ENCODE assay signal across 30 cellular contexts in genomic region chr9:78906356-78906755, GRCh38.
"Had no signal": no experiment of that assay in that cellular context is flagged by ENCODE, and none has a peak within 500 bp of the region (broad histone marks: within the 10 kb centered on the region; RNA-seq: fewer than 3 reads in every experiment).

No MANE protein-coding gene starts in this region.

- H3K4me3 Mint-ChIP-seq: natural killer cell; nephron progenitor cell; neural crest cell; stimulated activated memory B cell treated with anti-CD40 and anti-IgM and Interleukin-4, amounts not matched to agents 10 μg/mL and 1 μg/mL and 100 μg/mL, for 72 hours; stimulated activated naive CD8-positive, alpha-beta T cell treated with anti-CD3 and anti-CD28 coated beads, Interleukin-15, amount 100 ng/mL, for 72 hours; type B pancreatic cell had no signal

- H3K4me3 ChIP-seq: pancreas, prostate gland, right atrium auricular region, skin epidermis, smooth muscle cell, spleen, suprapubic skin, testis, tibial artery, transverse colon, upper lobe of right lung, uterus had no signal

- H3K36me3 ChIP-seq: neutrophil, pancreas, prostate gland, right atrium auricular region, spleen, suprapubic skin, tibial artery, transverse colon, upper lobe of right lung, uterus had no signal

- H3K4me2 ChIP-seq: smooth muscle cell had no signal

- H3K36me3 Mint-ChIP-seq: natural killer cell; stimulated activated memory B cell treated with anti-CD40 and anti-IgM and Interleukin-4, amounts not matched to agents 10 μg/mL and 1 μg/mL and 100 μg/mL, for 72 hours; type B pancreatic cell had no signal

- H3K9me3 ChIP-seq: pancreas, prostate gland, suprapubic skin, testis, tibial artery, transverse colon, upper lobe of right lung, uterus had no signal

- DNase-seq: natural killer cell; nephron progenitor cell; nucleus accumbens; pancreas; retina; spleen; stimulated activated CD4-positive, alpha-beta T cell treated with anti-CD3 and anti-CD28 coated beads, Interleukin-12 subunit alpha, Interleukin-12 subunit beta, amount 100 ng/mL, for 4 hours; stimulated activated CD4-positive, alpha-beta T cell treated with anti-CD3 and anti-CD28 coated beads, Interleukin-1b, Interleukin-23, amount 100 ng/mL, for 48 hours; stimulated activated CD4-positive, alpha-beta T cell treated with anti-CD3 and anti-CD28 coated beads, Interleukin-4, amount 100 ng/mL, for 1 hour; stimulated activated CD4-positive, alpha-beta T cell treated with anti-CD3 and anti-CD28 coated beads, Interleukin-4, amount 100 ng/mL, for 4 hours; stimulated activated CD8-positive, alpha-beta memory T cell treated with anti-CD3 and anti-CD28 coated beads, Interleukin-4, amount 100 ng/mL, for 48 hours; stimulated activated naive CD4-positive, alpha-beta T cell; stimulated activated naive CD8-positive, alpha-beta T cell treated with anti-CD3 and anti-CD28 coated beads, Interleukin-15, amount 100 ng/mL, for 72 hours; stimulated activated naive CD8-positive, alpha-beta T cell treated with anti-CD3 and anti-CD28 coated beads, Interleukin-15, Interleukin-2, amounts not matched to agents 100 U/mL and 50 U/mL, for 24 hours; substantia nigra; testis; tibial artery; transverse colon; upper lobe of right lung; uterus had no signal

- H3K27ac Mint-ChIP-seq: natural killer cell; nephron progenitor cell; stimulated activated memory B cell treated with anti-CD40 and anti-IgM and Interleukin-4, amounts not matched to agents 10 μg/mL and 1 μg/mL and 100 μg/mL, for 72 hours; type B pancreatic cell had no signal

- H3K27me3 ChIP-seq: neutrophil, pancreas, right atrium auricular region, spleen, suprapubic skin, testis, tibial artery, transverse colon, upper lobe of right lung, uterus had no signal

- H3K27me3 Mint-ChIP-seq: stimulated activated memory B cell treated with anti-CD40 and anti-IgM and Interleukin-4, amounts not matched to agents 10 μg/mL and 1 μg/mL and 100 μg/mL, for 72 hours; stimulated activated naive CD8-positive, alpha-beta T cell treated with anti-CD3 and anti-CD28 coated beads, Interleukin-15, amount 100 ng/mL, for 72 hours had no signal

- ATAC-seq: natural killer cell; pancreas; sciatic nerve; stimulated activated memory B cell treated with anti-CD40 and anti-IgM and Interleukin-4, amounts not matched to agents 10 μg/mL and 1 μg/mL and 100 μg/mL, for 72 hours; stimulated activated naive CD8-positive, alpha-beta T cell treated with anti-CD3 and anti-CD28 coated beads, Interleukin-15, amount 100 ng/mL, for 72 hours; stimulated activated naive CD8-positive, alpha-beta T cell treated with anti-CD3 and anti-CD28 coated beads, Interleukin-15, Interleukin-2, amounts not matched to agents 100 U/mL and 50 U/mL, for 24 hours; upper lobe of right lung had no signal

- H3K4me1 ChIP-seq: prostate gland, right atrium auricular region, spleen, suprapubic skin, testis, tibial artery, transverse colon, upper lobe of right lung, uterus had no signal

- H3K27ac ChIP-seq: neutrophil, pancreas, prostate gland, right atrium auricular region, skin epidermis, spleen, suprapubic skin, testis, tibial artery, transverse colon, upper lobe of right lung, uterus had no signal

- H3K4me1 Mint-ChIP-seq: natural killer cell; neural crest cell; stimulated activated memory B cell treated with anti-CD40 and anti-IgM and Interleukin-4, amounts not matched to agents 10 μg/mL and 1 μg/mL and 100 μg/mL, for 72 hours; stimulated activated naive CD8-positive, alpha-beta T cell treated with anti-CD3 and anti-CD28 coated beads, Interleukin-15, amount 100 ng/mL, for 72 hours had no signal
